In genomic region chr20:56983813-56984212, GRCh38 we compare ENCODE assay signal across 22 cellular contexts.
A peak's percentile ranks its signal among the peaks of the same experiment; 100 is the strongest.
DNase-seq lines count a peak whose midpoint lies in the region; ATAC-seq, FAIRE-seq and TF ChIP-seq lines count a peak whose summit lies in the region.
"Had no signal": no experiment of that assay in that cellular context is flagged by ENCODE, and none has a peak within 500 bp of the region (broad histone marks: within the 10 kb centered on the region; RNA-seq: fewer than 3 reads in every experiment).

No MANE protein-coding gene starts in this region.

- no peak for ATAC-seq in RWPE2 (ENCODE audit: low read depth)
- ATAC-seq in foreskin keratinocyte: no peak
- no peak for ATAC-seq in stimulated activated effector memory CD8-positive, alpha-beta T cell treated with anti-CD3 and anti-CD28 coated beads, Interleukin-12 subunit alpha, Interleukin-12 subunit beta, amount 100 ng/mL, for 72 hours
- ATAC-seq in GM21786 (IDR thresholded peaks at IDR 0.05; ENCODE audit: unreplicated experiment): no peak
- ATAC-seq in HG02678 (IDR thresholded peaks at IDR 0.05; ENCODE audit: unreplicated experiment): no peak
- ATAC-seq in HG03159 (IDR thresholded peaks at IDR 0.05; ENCODE audit: unreplicated experiment): no peak
- ATAC-seq: GM23338 had no signal

- H3K4me3 ChIP-seq in RWPE2 (ENCODE audit: severe bottlenecking): no peak overlapping the region
- H3K4me3 ChIP-seq: GM23338 had no signal

- no peak overlapping the region for H3K4me3 Mint-ChIP-seq in stimulated activated effector memory CD8-positive, alpha-beta T cell treated with anti-CD3 and anti-CD28 coated beads, Interleukin-12 subunit alpha, Interleukin-12 subunit beta, amount 100 ng/mL, for 72 hours
- H3K4me3 Mint-ChIP-seq: CD4-positive, alpha-beta T cell; GM23338; IgD-negative memory B cell had no signal

- H3K36me3 ChIP-seq in RWPE2 (ENCODE audit: low read depth): no peaks in the 10 kb centered on the region

- no peaks in the 10 kb centered on the region for H3K36me3 Mint-ChIP-seq in stimulated activated effector memory CD8-positive, alpha-beta T cell treated with anti-CD3 and anti-CD28 coated beads, Interleukin-12 subunit alpha, Interleukin-12 subunit beta, amount 100 ng/mL, for 72 hours
- H3K36me3 Mint-ChIP-seq: IgD-negative memory B cell had no signal

- peak; percentile 80 for FAIRE-seq in HTR-8/SVneo (lab: Jason Lieb, UNC)
- FAIRE-seq: A204.1, D721Med, G401.6, GM12892, GM18507 had no signal

- H3K27ac ChIP-seq in RWPE2 (ENCODE audit: poor library complexity, severe bottlenecking) (no peak overlapping the region), foreskin keratinocyte (no peak overlapping the region)
- H3K27ac ChIP-seq: C4-2B, HL-60 had no signal

- H3K4me1 Mint-ChIP-seq in stimulated activated effector memory CD8-positive, alpha-beta T cell treated with anti-CD3 and anti-CD28 coated beads, Interleukin-12 subunit alpha, Interleukin-12 subunit beta, amount 100 ng/mL, for 72 hours: no peaks in the 10 kb centered on the region

- TF ChIP-seq CTCF in RWPE2 (IDR thresholded peaks at IDR 0.05; ENCODE audit: poor library complexity, severe bottlenecking): no peak
- TF ChIP-seq CTCF in foreskin keratinocyte (conservative IDR thresholded peaks at IDR 0.05): peak; percentile 7

- H3K27ac Mint-ChIP-seq in stimulated activated effector memory CD8-positive, alpha-beta T cell treated with anti-CD3 and anti-CD28 coated beads, Interleukin-12 subunit alpha, Interleukin-12 subunit beta, amount 100 ng/mL, for 72 hours: no peak overlapping the region
- H3K27ac Mint-ChIP-seq: CD4-positive, alpha-beta T cell; GM23338; IgD-negative memory B cell had no signal

- DNase-seq in HTR-8/SVneo (ENCODE audit: insufficient read length, low spot score) (no peak), RWPE2 (ENCODE audit: low spot score) (peak; percentile 42), foreskin keratinocyte (no peak)
- no peak for DNase-seq in stimulated activated effector memory CD8-positive, alpha-beta T cell treated with anti-CD3 and anti-CD28 coated beads, Interleukin-12 subunit alpha, Interleukin-12 subunit beta, amount 100 ng/mL, for 72 hours (ENCODE audit: low spot score in 2 of 2)
- DNase-seq: ACHN; AML-193; Caco-2; CD4-positive, alpha-beta T cell; H7; KBM-7 had no signal

- H3K9me3 Mint-ChIP-seq in stimulated activated effector memory CD8-positive, alpha-beta T cell treated with anti-CD3 and anti-CD28 coated beads, Interleukin-12 subunit alpha, Interleukin-12 subunit beta, amount 100 ng/mL, for 72 hours: peaks cover 10% of the 10 kb centered on the region

- peaks cover 4% of the 10 kb centered on the region for H3K4me1 ChIP-seq in RWPE2 (ENCODE audit: insufficient read depth, poor library complexity, severe bottlenecking)
- peaks cover 4% of the 10 kb centered on the region for H3K4me1 ChIP-seq in foreskin keratinocyte

- H3K9me3 ChIP-seq in RWPE2 (ENCODE audit: severe bottlenecking): peaks cover 15% of the 10 kb centered on the region

- H3K27me3 ChIP-seq in RWPE2 (ENCODE audit: insufficient read depth, poor library complexity, severe bottlenecking) (no peaks in the 10 kb centered on the region), foreskin keratinocyte (peaks cover 45% of the 10 kb centered on the region)
